8 cellular contexts compared by ENCODE assay signal in the genomic region with DNA sequence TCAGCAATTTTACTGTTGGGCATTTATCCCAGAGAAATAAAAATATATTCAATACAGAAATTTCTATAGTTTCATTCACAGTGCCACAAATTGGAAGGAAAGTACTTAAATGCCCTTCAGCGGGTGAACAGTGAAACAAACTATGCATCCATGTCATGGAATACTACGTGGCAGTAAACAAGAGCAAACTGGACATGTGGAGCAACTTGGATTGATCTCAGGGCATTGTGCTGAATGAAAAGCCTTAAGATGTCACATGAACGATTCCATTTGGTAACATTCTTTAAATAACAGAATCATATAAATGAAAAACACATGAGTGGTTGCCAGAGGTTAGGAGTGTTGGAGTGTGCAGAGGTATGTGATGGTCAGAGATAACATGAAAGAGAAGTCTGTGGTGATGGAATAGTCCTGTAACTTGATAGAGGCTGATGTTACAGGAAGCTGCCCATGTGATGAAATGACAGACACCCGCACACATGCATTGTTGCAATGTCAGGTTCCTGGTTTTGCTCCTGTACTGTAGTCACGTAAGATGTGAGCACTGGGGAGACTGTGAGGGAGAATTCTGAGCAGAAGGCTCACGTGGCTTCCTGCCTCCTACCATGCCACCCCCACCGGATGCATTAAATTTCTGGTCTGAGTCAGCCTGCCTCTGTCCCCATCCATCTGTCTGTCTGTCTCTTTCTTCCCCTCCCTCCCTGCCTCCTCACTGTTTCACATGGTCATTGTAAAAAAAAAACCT.
DNase-seq lines count a peak whose midpoint lies in the region; ATAC-seq and TF ChIP-seq lines count a peak whose summit lies in the region.
"Not testable (repeated sequence)": the region's sequence is repeated elsewhere in the genome, so short reads cannot be mapped to it uniquely, and the experiment has no call there.

No MANE protein-coding gene starts in this region.

- not testable (repeated sequence) for H3K27me3 ChIP-seq in A673 (replicated peaks; ENCODE audit: insufficient read depth, low read depth, low read length, poor library complexity)

- not testable (repeated sequence) for H3K4me3 ChIP-seq in A673 (ENCODE audit: low read depth, low read length, poor library complexity, severe bottlenecking)

- TF ChIP-seq CTCF in A673 (conservative IDR thresholded peaks at IDR 0.05; ENCODE audit: low read depth, low read length); glutamatergic neuron (IDR thresholded peaks at IDR 0.05; ENCODE audit: partially characterized antibody, unreplicated experiment): not testable (repeated sequence)

- CTCF ChIA-PET in A673 (lab: Charles Lee) = not testable (repeated sequence)

- peak; percentile 45 for DNase-seq in A673 (ENCODE audit: low spot score)
- DNase-seq in KG1 (lab: John Stamatoyannopoulos, UW) = peak; percentile 36
- DNase-seq in T1000 (lab: John Stamatoyannopoulos, UW) = peak; percentile 25
- DNase-seq in activated naive CD4-positive, alpha-beta T cell treated with anti-CD3 and anti-CD28 coated beads, Interleukin-2, amount 50 U/mL, for 72 hours (ENCODE audit: low spot score in 2 of 2) = peak; percentile 25 to 71
- DNase-seq in glutamatergic neuron; sciatic nerve (ENCODE audit: low spot score): not testable (repeated sequence)

- not testable (repeated sequence) for H3K4me1 ChIP-seq in A673 (ENCODE audit: insufficient read depth, low read length, poor library complexity, severe bottlenecking)

- not testable (repeated sequence) for BruUV-seq in A673 (replicated peaks; lab: Mats Ljungman, UMichigan)

- peak overlapping the region; percentile 87 to 90 for H3K27ac Mint-ChIP-seq in activated naive CD4-positive, alpha-beta T cell treated with anti-CD3 and anti-CD28 coated beads, Interleukin-2, amount 50 U/mL, for 72 hours
- H3K27ac Mint-ChIP-seq in glutamatergic neuron (ENCODE audit: unreplicated experiment) = peak overlapping the region; percentile 29

- not testable (repeated sequence) for H3K4me3 Mint-ChIP-seq in glutamatergic neuron (ENCODE audit: unreplicated experiment)

- H3K36me3 ChIP-seq in A673 (ENCODE audit: insufficient read depth, low read length, poor library complexity, severe bottlenecking) = not testable (repeated sequence)

- H3K4me1 Mint-ChIP-seq in glutamatergic neuron (ENCODE audit: low read depth, unreplicated experiment) = not testable (repeated sequence)

- not testable (repeated sequence) for H3K9me3 Mint-ChIP-seq in activated naive CD4-positive, alpha-beta T cell treated with anti-CD3 and anti-CD28 coated beads, Interleukin-2, amount 50 U/mL, for 72 hours; glutamatergic neuron (ENCODE audit: unreplicated experiment)

- POLR2A ChIA-PET in A673 (lab: Charles Lee; ENCODE audit: low non-redundant PET) = not testable (repeated sequence)

- not testable (repeated sequence) for H3K9me3 ChIP-seq in A673 (ENCODE audit: low read depth, low read length, poor library complexity, severe bottlenecking)

- not testable (repeated sequence) for H3K36me3 Mint-ChIP-seq in activated naive CD4-positive, alpha-beta T cell treated with anti-CD3 and anti-CD28 coated beads, Interleukin-2, amount 50 U/mL, for 72 hours; glutamatergic neuron (ENCODE audit: unreplicated experiment)

- H3K27me3 Mint-ChIP-seq in glutamatergic neuron (ENCODE audit: unreplicated experiment) = not testable (repeated sequence)

- H3K27ac ChIP-seq in A673 (ENCODE audit: low read depth, low read length, poor library complexity, severe bottlenecking) = not testable (repeated sequence)

- ATAC-seq in GM18873 (IDR thresholded peaks at IDR 0.05; ENCODE audit: low FRiP score, unreplicated experiment) (peak; percentile 94), HG02798 (IDR thresholded peaks at IDR 0.05; ENCODE audit: poor library complexity, unreplicated experiment) (peak; percentile 95), sciatic nerve (peak; percentile 45)
- peak; percentile 98 for ATAC-seq in activated naive CD4-positive, alpha-beta T cell treated with anti-CD3 and anti-CD28 coated beads, Interleukin-2, amount 50 U/mL, for 72 hours

- intact Hi-C loops in A673 (cut with micrococcal nuclease; ENCODE audit: unreplicated experiment); sciatic nerve (cut with DNase I): not testable (repeated sequence)

Comparison
In these comparisons a context has a peak if more than half of its experiments do, and no peak if none do; other contexts are left out.
1. ATAC-seq: peak in every context shown above with its lines; median percentile 98 in activated naive CD4-positive, alpha-beta T cell treated with anti-CD3 and anti-CD28 coated beads, Interleukin-2, amount 50 U/mL, for 72 hours; 95 in HG02798; 94 in GM18873; 45 in sciatic nerve.